ENCODE assay signal across 17 cellular contexts in the genomic region with DNA sequence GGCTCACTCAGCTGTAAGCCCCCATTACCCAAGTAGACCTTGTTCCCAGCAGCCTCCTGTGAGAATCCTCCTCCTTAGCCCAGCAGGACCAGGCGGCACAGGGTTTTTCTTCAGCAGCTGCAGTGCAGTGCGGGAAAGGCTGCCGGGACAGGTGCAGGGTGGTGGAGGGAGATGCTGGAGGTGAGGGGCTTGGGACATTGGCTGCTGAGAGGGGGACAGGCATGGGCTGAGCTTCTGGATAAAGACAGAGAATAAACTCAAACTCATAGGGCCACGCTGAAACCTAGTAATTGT.
DNase-seq lines count a peak whose midpoint lies in the region; FAIRE-seq and TF ChIP-seq lines count a peak whose summit lies in the region.
"Had no signal": no experiment of that assay in that cellular context is flagged by ENCODE, and none has a peak within 500 bp of the region (broad histone marks: within the 10 kb centered on the region; RNA-seq: fewer than 3 reads in every experiment).

No MANE protein-coding gene starts in this region.

- no peak overlapping the region for H3K4me3 Mint-ChIP-seq in chondrocyte (ENCODE audit: unreplicated experiment)
- H3K4me3 Mint-ChIP-seq: CD4-positive, CD25-positive, alpha-beta regulatory T cell had no signal

- intact Hi-C loops in left ventricle myocardium inferior (cut with micrococcal nuclease) = no loop called here
- intact Hi-C loops in spleen (cut with DNase I; ENCODE audit: low total_unique reads) = no loop called here

- no peak overlapping the region for H3K27ac Mint-ChIP-seq in chondrocyte (ENCODE audit: unreplicated experiment)
- H3K27ac Mint-ChIP-seq: CD4-positive, CD25-positive, alpha-beta regulatory T cell had no signal

- H3K27me3 ChIP-seq in right atrium auricular region = no peaks in the 10 kb centered on the region
- H3K27me3 ChIP-seq in left ventricle myocardium inferior (ENCODE audit: low read depth) = peaks cover 55% of the 10 kb centered on the region
- H3K27me3 ChIP-seq in spleen (replicated peaks in 1 of 7) = peaks cover 0 to 49% (median 4%) of the 10 kb centered on the region in 7 donors

- peaks cover 2% of the 10 kb centered on the region for H3K4me1 Mint-ChIP-seq in chondrocyte (ENCODE audit: low read depth)

- H3K36me3 Mint-ChIP-seq in chondrocyte (ENCODE audit: low read depth) = no peaks in the 10 kb centered on the region

- H3K36me3 ChIP-seq in right atrium auricular region (no peaks in the 10 kb centered on the region), left ventricle myocardium inferior (no peaks in the 10 kb centered on the region), spleen (no peaks in the 10 kb centered on the region)

- H3K9me3 Mint-ChIP-seq in chondrocyte (ENCODE audit: low read depth) = peaks cover 6% of the 10 kb centered on the region
- H3K9me3 Mint-ChIP-seq: CD4-positive, CD25-positive, alpha-beta regulatory T cell had no signal

- TF ChIP-seq POLR2A in spleen (IDR thresholded peaks at IDR 0.05) = no peak
- TF ChIP-seq POLR2A in GM12892 (IDR thresholded peaks at IDR 0.05; ENCODE audit: low read depth, low read length) = no peak

- DNase-seq in right atrium auricular region (ENCODE audit: low spot score) (peak; percentile 30), left ventricle myocardium inferior (no peak), chondrocyte (ENCODE audit: low spot score) (peak; percentile 56), spleen (peak; percentile 50), GM12892 (ENCODE audit: insufficient read length) (no peak), C1 segment of cervical spinal cord (lab: John Stamatoyannopoulos, UW) (no peak), HuH-7 (ENCODE audit: low spot score) (no peak)
- DNase-seq: AML-193; Caco-2; CD4-positive, CD25-positive, alpha-beta regulatory T cell; DMS53; KBM-7; MV-4-11; NCI-H1417; NCI-H1930; NCI-H446; NK-92 treated with Interleukin-12 subunit alpha and Interleukin-12 subunit beta, amount 100 ng/mL, for 24 hours had no signal

- FAIRE-seq in GM12892 (lab: Jason Lieb, UNC) = no peak

- WGBS in spleen, 5 donors = 91 to 99% (median 95%) methylated on average over 4 of the region's 4 CpGs

- H3K4me3 ChIP-seq in right atrium auricular region (no peak overlapping the region), left ventricle myocardium inferior (no peak overlapping the region), spleen (no peak overlapping the region)

- H3K9me3 ChIP-seq in right atrium auricular region (no peaks in the 10 kb centered on the region), left ventricle myocardium inferior (replicated peaks) (no peaks in the 10 kb centered on the region), spleen (no peaks in the 10 kb centered on the region)
- H3K9me3 ChIP-seq: Caco-2 had no signal

- H3K4me1 ChIP-seq in right atrium auricular region (no peaks in the 10 kb centered on the region), left ventricle myocardium inferior (no peaks in the 10 kb centered on the region), spleen (no peaks in the 10 kb centered on the region)
- H3K4me1 ChIP-seq: Caco-2 had no signal

- TF ChIP-seq CTCF in right atrium auricular region (IDR thresholded peaks at IDR 0.05) (no peak), left ventricle myocardium inferior (IDR thresholded peaks at IDR 0.05; ENCODE audit: borderline replicate concordance) (no peak), chondrocyte (IDR thresholded peaks at IDR 0.05) (no peak), spleen (IDR thresholded peaks at IDR 0.05 in 8 of 11, conservative IDR thresholded peaks at IDR 0.05 in 3 of 11) (no peak)

- H3K27me3 Mint-ChIP-seq in chondrocyte (ENCODE audit: low read depth) = no peaks in the 10 kb centered on the region

- no peak overlapping the region for H3K27ac ChIP-seq in right atrium auricular region
- H3K27ac ChIP-seq in left ventricle myocardium inferior (replicated peaks) = no peak overlapping the region
- no peak overlapping the region for H3K27ac ChIP-seq in spleen

Comparison
In these comparisons a context has a peak if more than half of its experiments do, and no peak if none do; other contexts are left out.
1. DNase-seq: peak in right atrium auricular region (single experiment), chondrocyte (single experiment) and spleen (single experiment); none in left ventricle myocardium inferior (single experiment), GM12892 (single experiment), C1 segment of cervical spinal cord (0 of 14) and HuH-7 (single experiment).